ENCODE assay signal across 8 cellular contexts in genomic region chr17:63772801-63773271, GRCh38. TPM values are rescaled to one million over a fixed set of nuclear protein-coding genes. Genes with fewer than 3 reads are reported as not detected.
DNase-seq lines count a peak whose midpoint lies in the region; ATAC-seq lines count a peak whose summit lies in the region.

No MANE protein-coding gene starts in this region.

- H3K9ac ChIP-seq in BLaER1 treated with 17β-estradiol and CSF1 and Interleukin-3, amounts not matched to agents 10 nM and 100 nM = peak overlapping the region; percentile 90 to 97 (median 94)
- H3K9ac ChIP-seq in HUES48 (ENCODE audit: low read depth, low read length) (peak overlapping the region; percentile 78), iPS-15b (ENCODE audit: low read depth, low read length) (peak overlapping the region; percentile 82)

- peaks cover 27 to 68% (median 50%) of the 10 kb centered on the region in 11 experiments for H3K36me3 ChIP-seq in BLaER1 treated with 17β-estradiol and CSF1 and Interleukin-3, amounts not matched to agents 10 nM and 100 nM
- H3K36me3 ChIP-seq in HUES48 (ENCODE audit: control insufficient read depth, insufficient read depth, low read length) (peaks cover 21% of the 10 kb centered on the region), iPS-15b (ENCODE audit: control insufficient read depth, insufficient read depth, low read length) (no peaks in the 10 kb centered on the region)

- no peak for ATAC-seq in activated naive CD8-positive, alpha-beta T cell treated with anti-CD3 and anti-CD28 coated beads, Interleukin-2, amount 10 ng/mL, durations not matched to agents 7 days and 5 days (ENCODE audit: low read depth)
- ATAC-seq in stimulated activated memory B cell treated with anti-CD40 and anti-IgM and Interleukin-4, amounts not matched to agents 10 μg/mL and 1 μg/mL and 100 μg/mL, for 72 hours = no peak
- ATAC-seq in GM21529 (IDR thresholded peaks at IDR 0.05; ENCODE audit: unreplicated experiment) = no peak

- no peaks in the 10 kb centered on the region for H3K9me3 Mint-ChIP-seq in activated naive CD8-positive, alpha-beta T cell treated with anti-CD3 and anti-CD28 coated beads, Interleukin-2, amount 10 ng/mL, durations not matched to agents 7 days and 5 days
- H3K9me3 Mint-ChIP-seq in stimulated activated memory B cell treated with anti-CD40 and anti-IgM and Interleukin-4, amounts not matched to agents 10 μg/mL and 1 μg/mL and 100 μg/mL, for 72 hours = no peaks in the 10 kb centered on the region

- H3K4me2 ChIP-seq in BLaER1 treated with 17β-estradiol and CSF1 and Interleukin-3, amounts not matched to agents 10 nM and 100 nM = peak overlapping the region; percentile 76 to 95 (median 88)

- H3K4me1 Mint-ChIP-seq in activated naive CD8-positive, alpha-beta T cell treated with anti-CD3 and anti-CD28 coated beads, Interleukin-2, amount 10 ng/mL, durations not matched to agents 7 days and 5 days = peaks cover 29% of the 10 kb centered on the region
- H3K4me1 Mint-ChIP-seq in stimulated activated memory B cell treated with anti-CD40 and anti-IgM and Interleukin-4, amounts not matched to agents 10 μg/mL and 1 μg/mL and 100 μg/mL, for 72 hours = peaks cover 57% of the 10 kb centered on the region

- H3K27ac Mint-ChIP-seq in activated naive CD8-positive, alpha-beta T cell treated with anti-CD3 and anti-CD28 coated beads, Interleukin-2, amount 10 ng/mL, durations not matched to agents 7 days and 5 days = peak overlapping the region; percentile 97
- H3K27ac Mint-ChIP-seq in stimulated activated memory B cell treated with anti-CD40 and anti-IgM and Interleukin-4, amounts not matched to agents 10 μg/mL and 1 μg/mL and 100 μg/mL, for 72 hours = peak overlapping the region; percentile 88

- H3K27ac ChIP-seq in BLaER1 treated with 17β-estradiol and CSF1 and Interleukin-3, amounts not matched to agents 10 nM and 100 nM = peak overlapping the region; percentile 89 to 98 (median 95)
- H3K27ac ChIP-seq in HUES48 (ENCODE audit: low read depth, low read length) = peak overlapping the region; percentile 99

- no peaks in the 10 kb centered on the region for H3K27me3 ChIP-seq in BLaER1 treated with 17β-estradiol and CSF1 and Interleukin-3, amounts not matched to agents 10 nM and 100 nM
- H3K27me3 ChIP-seq in HUES48 (ENCODE audit: control insufficient read depth, insufficient read depth, low read length) = no peaks in the 10 kb centered on the region
- H3K27me3 ChIP-seq in iPS-15b (ENCODE audit: control insufficient read depth, insufficient read depth, low read length) = no peaks in the 10 kb centered on the region

- peaks cover 23% of the 10 kb centered on the region for H3K36me3 Mint-ChIP-seq in activated naive CD8-positive, alpha-beta T cell treated with anti-CD3 and anti-CD28 coated beads, Interleukin-2, amount 10 ng/mL, durations not matched to agents 7 days and 5 days
- peaks cover 29% of the 10 kb centered on the region for H3K36me3 Mint-ChIP-seq in stimulated activated memory B cell treated with anti-CD40 and anti-IgM and Interleukin-4, amounts not matched to agents 10 μg/mL and 1 μg/mL and 100 μg/mL, for 72 hours

- no peak for DNase-seq in activated naive CD8-positive, alpha-beta T cell treated with anti-CD3 and anti-CD28 coated beads, Interleukin-2, amount 10 ng/mL, durations not matched to agents 7 days and 5 days
- DNase-seq in hippocampal formation (lab: John Stamatoyannopoulos, UW) (no peak), superior temporal gyrus (ENCODE audit: extremely low spot score) (no peak)

- H3K4me1 ChIP-seq in BLaER1 treated with 17β-estradiol and CSF1 and Interleukin-3, amounts not matched to agents 10 nM and 100 nM = peaks cover 37 to 52% (median 46%) of the 10 kb centered on the region in 10 experiments
- peaks cover 11% of the 10 kb centered on the region for H3K4me1 ChIP-seq in HUES48 (ENCODE audit: control insufficient read depth, insufficient read depth, low read length)
- H3K4me1 ChIP-seq in iPS-15b (ENCODE audit: control insufficient read depth, insufficient read depth, low read length) = no peaks in the 10 kb centered on the region

- POLR2A ChIA-PET in activated naive CD8-positive, alpha-beta T cell treated with anti-CD3 and anti-CD28 coated beads, Interleukin-2, amount 10 ng/mL, durations not matched to agents 7 days and 5 days (lab: Charles Lee) = interaction anchor here (1.1 to 5.1 kb wide), 20 partner anchors 9 to 373 kb away, joined by 4 to 64 read pairs (median 7); partner anchors contain the start of genes FTSJ3, LIMD2, MAP3K3 and PSMC5

- no peaks in the 10 kb centered on the region for H3K27me3 Mint-ChIP-seq in activated naive CD8-positive, alpha-beta T cell treated with anti-CD3 and anti-CD28 coated beads, Interleukin-2, amount 10 ng/mL, durations not matched to agents 7 days and 5 days
- no peaks in the 10 kb centered on the region for H3K27me3 Mint-ChIP-seq in stimulated activated memory B cell treated with anti-CD40 and anti-IgM and Interleukin-4, amounts not matched to agents 10 μg/mL and 1 μg/mL and 100 μg/mL, for 72 hours

- no peaks in the 10 kb centered on the region for H3K9me3 ChIP-seq in BLaER1 treated with 17β-estradiol and CSF1 and Interleukin-3, amounts not matched to agents 10 nM and 100 nM (replicated peaks in 1 of 11)
- H3K9me3 ChIP-seq in HUES48 (ENCODE audit: control insufficient read depth, insufficient read depth, low read length) = no peaks in the 10 kb centered on the region
- no peaks in the 10 kb centered on the region for H3K9me3 ChIP-seq in iPS-15b (ENCODE audit: control insufficient read depth, insufficient read depth, low read length)

- peak overlapping the region; percentile 91 for H3K4me3 Mint-ChIP-seq in activated naive CD8-positive, alpha-beta T cell treated with anti-CD3 and anti-CD28 coated beads, Interleukin-2, amount 10 ng/mL, durations not matched to agents 7 days and 5 days
- H3K4me3 Mint-ChIP-seq in stimulated activated memory B cell treated with anti-CD40 and anti-IgM and Interleukin-4, amounts not matched to agents 10 μg/mL and 1 μg/mL and 100 μg/mL, for 72 hours = peak overlapping the region; percentile 93

- peak overlapping the region; percentile 82 to 92 (median 86) for H3K4me3 ChIP-seq in BLaER1 treated with 17β-estradiol and CSF1 and Interleukin-3, amounts not matched to agents 10 nM and 100 nM
- H3K4me3 ChIP-seq in HUES48 (ENCODE audit: low read depth, low read length) (peak overlapping the region; percentile 85), iPS-15b (ENCODE audit: low read depth, low read length) (peak overlapping the region; percentile 94)

- H4K20me1 ChIP-seq in BLaER1 treated with 17β-estradiol and CSF1 and Interleukin-3, amounts not matched to agents 10 nM and 100 nM = peaks cover 42 to 88% (median 81%) of the 10 kb centered on the region in 11 experiments

RNA-seq across cellular contexts. Expression of gene CCDC47, which starts 0.6 kb away (rescaled TPM):
- 10 to 100 TPM; 47.0 to 54.8 TPM for total RNA-seq in activated naive CD8-positive, alpha-beta T cell treated with anti-CD3 and anti-CD28 coated beads, Interleukin-2, amount 10 ng/mL, durations not matched to agents 7 days and 5 days

RNA-seq across cellular contexts. Expression of gene DDX42, which starts 1.1 kb away (rescaled TPM):
- 100 to 1,000 TPM; 126 to 143 TPM for total RNA-seq in activated naive CD8-positive, alpha-beta T cell treated with anti-CD3 and anti-CD28 coated beads, Interleukin-2, amount 10 ng/mL, durations not matched to agents 7 days and 5 days

RNA-seq across cellular contexts. Expression of gene STRADA, which starts 31.2 kb away (rescaled TPM):
- total RNA-seq in activated naive CD8-positive, alpha-beta T cell treated with anti-CD3 and anti-CD28 coated beads, Interleukin-2, amount 10 ng/mL, durations not matched to agents 7 days and 5 days = 10 to 100 TPM; 54.0 to 61.4 TPM

RNA-seq across cellular contexts. Expression of gene PSMC5, which starts 54.4 kb away (rescaled TPM):
- 100 to 1,000 TPM; 132 to 135 TPM for total RNA-seq in activated naive CD8-positive, alpha-beta T cell treated with anti-CD3 and anti-CD28 coated beads, Interleukin-2, amount 10 ng/mL, durations not matched to agents 7 days and 5 days

RNA-seq across cellular contexts. Expression of gene FTSJ3, which starts 54.6 kb away (rescaled TPM):
- 10 to 100 TPM; 56.7 to 58.6 TPM for total RNA-seq in activated naive CD8-positive, alpha-beta T cell treated with anti-CD3 and anti-CD28 coated beads, Interleukin-2, amount 10 ng/mL, durations not matched to agents 7 days and 5 days
